ENCODE assay signal across 24 cellular contexts in genomic region chr13:72293206-72293605, GRCh38.
DNase-seq lines count a peak whose midpoint lies in the region; ATAC-seq and TF ChIP-seq lines count a peak whose summit lies in the region.
"Had no signal": no experiment of that assay in that cellular context is flagged by ENCODE, and none has a peak within 500 bp of the region (broad histone marks: within the 10 kb centered on the region; RNA-seq: fewer than 3 reads in every experiment).

No MANE protein-coding gene starts in this region.

- no peak for TF ChIP-seq POLR2A in breast epithelium (IDR thresholded peaks at IDR 0.05)

- H4K20me1 ChIP-seq in mammary epithelial cell (ENCODE audit: insufficient read depth, low read length): no peaks in the 10 kb centered on the region

- no peaks in the 10 kb centered on the region for H3K79me2 ChIP-seq in mammary epithelial cell (ENCODE audit: insufficient read depth, low read length)

- no peak overlapping the region for H3K9ac ChIP-seq in mammary epithelial cell (ENCODE audit: insufficient read depth, low read length)

- no peak overlapping the region for H2AFZ ChIP-seq in mammary epithelial cell (ENCODE audit: low read depth, low read length)

- dilution Hi-C loops in mammary epithelial cell (cut with HindIII; ENCODE audit: low sequenced_read_pairs): no loop called here

- ATAC-seq in HG02870 (IDR thresholded peaks at IDR 0.05; ENCODE audit: unreplicated experiment): no peak
- no peak for ATAC-seq in GM19023 (IDR thresholded peaks at IDR 0.05; ENCODE audit: unreplicated experiment)
- no peak for ATAC-seq in GM19395 (IDR thresholded peaks at IDR 0.05; ENCODE audit: unreplicated experiment)

- no peak overlapping the region for H3K4me3 ChIP-seq in mammary epithelial cell (replicated peaks in 1 of 3; ENCODE audit: insufficient read depth in 1 of 3, low read depth in 2 of 3, low read length in 3 of 3)
- H3K4me3 ChIP-seq in breast epithelium: no peak overlapping the region
- no peak overlapping the region for H3K4me3 ChIP-seq in MG63

- in situ Hi-C loops in mammary epithelial cell (cut with MboI; ENCODE audit: low sequenced_read_pairs in 2 of 2): no loop called here

- TF ChIP-seq CTCF in mammary epithelial cell (conservative IDR thresholded peaks at IDR 0.05 in 1 of 2, IDR thresholded peaks at IDR 0.05 in 1 of 2; ENCODE audit: extremely low read depth in 1 of 2, insufficient read depth in 1 of 2, low read depth in 1 of 2, low read length in 2 of 2) (no peak), breast epithelium (IDR thresholded peaks at IDR 0.05) (no peak)

- no TSS peak for BruUV-seq in mammary epithelial cell (replicated peaks; lab: Mats Ljungman, UMichigan)

- intact Hi-C loops in mammary epithelial cell (cut with micrococcal nuclease) (loop anchor here (5.0 to 10.0 kb wide), 2 partner anchors 272 to 344 kb away; no protein-coding TSS in a partner anchor), breast epithelium (cut with DNase I; ENCODE audit: low total_unique reads) (no loop called here)

- H3K9me3 ChIP-seq in mammary epithelial cell (replicated peaks; ENCODE audit: insufficient read depth, low read length) (no peaks in the 10 kb centered on the region), breast epithelium (peaks cover 0 to 4% of the 10 kb centered on the region in 2 donors), MG63 (no peaks in the 10 kb centered on the region)
- H3K9me3 ChIP-seq: BE2C, Caco-2 had no signal

- H3K4me1 ChIP-seq in mammary epithelial cell (ENCODE audit: insufficient read depth, low read length) (peaks cover 24% of the 10 kb centered on the region), breast epithelium (no peaks in the 10 kb centered on the region)
- H3K4me1 ChIP-seq: BE2C, Caco-2 had no signal

- whole genome bisulfite sequencing in mammary epithelial cell (ENCODE audit: low coverage, missing lambda C conversion rate): 100% methylated on average over 1 of the region's 1 CpG

- H3K36me3 ChIP-seq in mammary epithelial cell (ENCODE audit: insufficient read depth, low read length) (no peaks in the 10 kb centered on the region), breast epithelium (no peaks in the 10 kb centered on the region), MG63 (no peaks in the 10 kb centered on the region)
- H3K36me3 ChIP-seq: BE2C had no signal

- H3K27ac ChIP-seq in mammary epithelial cell (ENCODE audit: insufficient read depth, low read depth, low read length) (no peak overlapping the region), breast epithelium (no peak overlapping the region), epithelial cell of prostate (peak overlapping the region; percentile 90)
- H3K27ac ChIP-seq: HL-60, RWPE1 had no signal

- DNase-seq in mammary epithelial cell: peak; percentile 38
- no peak for DNase-seq in breast epithelium (ENCODE audit: low spot score in 2 of 2)
- peak; percentile 53 for DNase-seq in RPMI7951 (ENCODE audit: low read depth)
- no peak for DNase-seq in epithelial cell of prostate (ENCODE audit: low read depth, low spot score)
- no peak for DNase-seq in MG63
- DNase-seq: 8988T; BE2C; Caco-2; CD4-positive, CD25-positive, alpha-beta regulatory T cell; DMS153; HFFc6; Karpas-422; NCI-H1417; NCI-H187; NCI-H2107; NCI-H510A; NCI-H82; OCI-M1; SIG-M5 had no signal

- H3K4me2 ChIP-seq in mammary epithelial cell (ENCODE audit: insufficient read depth, low read depth, low read length): no peak overlapping the region

- H3K27me3 ChIP-seq in mammary epithelial cell (ENCODE audit: insufficient read depth, low read length): no peaks in the 10 kb centered on the region
- no peaks in the 10 kb centered on the region for H3K27me3 ChIP-seq in breast epithelium
- H3K27me3 ChIP-seq in MG63: no peaks in the 10 kb centered on the region
- H3K27me3 ChIP-seq: BE2C had no signal

- CTCF ChIA-PET in mammary epithelial cell (lab: Charles Lee; ENCODE audit: low non-redundant PET): no interaction called here

Comparison
In these comparisons a context has a peak if more than half of its experiments do, and no peak if none do; other contexts are left out.
1. DNase-seq: peak in mammary epithelial cell (single experiment) and RPMI7951 (single experiment); none in breast epithelium (0 of 2), epithelial cell of prostate (single experiment) and MG63 (single experiment).